In the genomic region with DNA sequence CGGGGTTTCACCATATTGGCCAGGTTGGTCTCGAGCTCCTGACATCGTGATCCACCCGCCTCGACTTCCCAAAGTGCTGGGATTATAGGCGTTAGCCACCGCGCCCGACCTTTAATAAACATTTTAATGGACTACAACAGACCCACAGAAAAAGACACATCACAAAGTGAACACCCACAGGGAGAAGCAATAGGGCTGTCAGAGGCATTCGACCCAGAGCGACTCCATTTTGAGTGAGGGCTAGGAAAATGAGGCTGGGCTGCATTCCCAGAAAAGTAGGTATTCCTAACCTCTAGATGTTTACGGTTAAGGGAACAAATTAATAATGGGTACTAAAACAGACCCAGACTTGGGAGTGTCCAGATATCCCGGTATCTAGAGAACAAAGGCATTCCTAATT, we compare ENCODE assay signal across 8 cellular contexts. TPM values are rescaled to one million over a fixed set of nuclear protein-coding genes. Genes with fewer than 3 reads are reported as not detected.
DNase-seq lines count a peak whose midpoint lies in the region; ATAC-seq and TF ChIP-seq lines count a peak whose summit lies in the region.

No MANE protein-coding gene starts in this region.

- H3K27me3 ChIP-seq in iPS-20b (ENCODE audit: insufficient read depth, low read length) (no peaks in the 10 kb centered on the region), stomach (no peaks in the 10 kb centered on the region)

- no peak for TF ChIP-seq CTCF in stomach (IDR thresholded peaks at IDR 0.05)

- no peaks in the 10 kb centered on the region for H3K9me3 ChIP-seq in iPS-20b (ENCODE audit: insufficient read depth, low read depth, low read length)
- peaks cover 5 to 48% (median 38%) of the 10 kb centered on the region in 4 donors for H3K9me3 ChIP-seq in stomach

- intact Hi-C loops in stomach (cut with DNase I; ENCODE audit: low total_unique reads): no loop called here

- no peak for TF ChIP-seq POLR2A in stomach (IDR thresholded peaks at IDR 0.05)

- no peak for ATAC-seq in activated naive CD8-positive, alpha-beta T cell treated with anti-CD3 and anti-CD28 coated beads, Interleukin-2, amount 10 ng/mL, durations not matched to agents 7 days and 5 days (ENCODE audit: low read depth)
- ATAC-seq in esophagus mucosa (no peak), HG02623 (IDR thresholded peaks at IDR 0.05; ENCODE audit: unreplicated experiment) (no peak)

- POLR2A ChIA-PET in activated naive CD8-positive, alpha-beta T cell treated with anti-CD3 and anti-CD28 coated beads, Interleukin-2, amount 10 ng/mL, durations not matched to agents 7 days and 5 days (lab: Charles Lee): interaction anchor here (0.8 to 1.5 kb wide), 8 partner anchors 10 to 242 kb away, joined by 3 to 14 read pairs (median 4); partner anchors contain the start of genes ZBTB45, ZNF274 and ZNF584

- H3K4me3 Mint-ChIP-seq in T-helper 1 cell treated with Interleukin-12 subunit alpha and Interleukin-12 subunit beta and Interleukin-4 antibody, amounts not matched to agents 30 μg/mL and 1 μg/mL, for 36 hours: peak overlapping the region; percentile 93
- peak overlapping the region; percentile 91 for H3K4me3 Mint-ChIP-seq in activated naive CD8-positive, alpha-beta T cell treated with anti-CD3 and anti-CD28 coated beads, Interleukin-2, amount 10 ng/mL, durations not matched to agents 7 days and 5 days

- H3K9me3 Mint-ChIP-seq in T-helper 1 cell treated with Interleukin-12 subunit alpha and Interleukin-12 subunit beta and Interleukin-4 antibody, amounts not matched to agents 30 μg/mL and 1 μg/mL, for 36 hours: peaks cover 15% of the 10 kb centered on the region
- H3K9me3 Mint-ChIP-seq in activated naive CD8-positive, alpha-beta T cell treated with anti-CD3 and anti-CD28 coated beads, Interleukin-2, amount 10 ng/mL, durations not matched to agents 7 days and 5 days: peaks cover 10% of the 10 kb centered on the region

- H3K4me1 Mint-ChIP-seq in T-helper 1 cell treated with Interleukin-12 subunit alpha and Interleukin-12 subunit beta and Interleukin-4 antibody, amounts not matched to agents 30 μg/mL and 1 μg/mL, for 36 hours (ENCODE audit: low read depth): peaks cover 20% of the 10 kb centered on the region
- peaks cover 19% of the 10 kb centered on the region for H3K4me1 Mint-ChIP-seq in activated naive CD8-positive, alpha-beta T cell treated with anti-CD3 and anti-CD28 coated beads, Interleukin-2, amount 10 ng/mL, durations not matched to agents 7 days and 5 days

- H3K9ac ChIP-seq in iPS-20b (ENCODE audit: low read depth, low read length): peak overlapping the region; percentile 85

- no peak for TF ChIP-seq EP300 in stomach (IDR thresholded peaks at IDR 0.05)

- no peaks in the 10 kb centered on the region for H3K27me3 Mint-ChIP-seq in T-helper 1 cell treated with Interleukin-12 subunit alpha and Interleukin-12 subunit beta and Interleukin-4 antibody, amounts not matched to agents 30 μg/mL and 1 μg/mL, for 36 hours (ENCODE audit: low read depth)
- H3K27me3 Mint-ChIP-seq in activated naive CD8-positive, alpha-beta T cell treated with anti-CD3 and anti-CD28 coated beads, Interleukin-2, amount 10 ng/mL, durations not matched to agents 7 days and 5 days: no peaks in the 10 kb centered on the region

- peaks cover 5% of the 10 kb centered on the region for H3K4me1 ChIP-seq in iPS-20b (ENCODE audit: insufficient read depth, low read length)
- peaks cover 7 to 32% (median 20%) of the 10 kb centered on the region in 4 donors for H3K4me1 ChIP-seq in stomach

- 70 to 80% (median 78%) methylated on average over 13 of the region's 13 CpGs for WGBS in stomach, 5 donors

- H3K36me3 ChIP-seq in iPS-20b (ENCODE audit: insufficient read depth, low read depth, low read length) (peaks cover 31% of the 10 kb centered on the region), stomach (peaks cover 0 to 58% (median 26%) of the 10 kb centered on the region in 4 donors)

- no peak overlapping the region for H3K27ac Mint-ChIP-seq in T-helper 1 cell treated with Interleukin-12 subunit alpha and Interleukin-12 subunit beta and Interleukin-4 antibody, amounts not matched to agents 30 μg/mL and 1 μg/mL, for 36 hours
- peak overlapping the region; percentile 93 for H3K27ac Mint-ChIP-seq in activated naive CD8-positive, alpha-beta T cell treated with anti-CD3 and anti-CD28 coated beads, Interleukin-2, amount 10 ng/mL, durations not matched to agents 7 days and 5 days

- no peak for DNase-seq in T-helper 1 cell
- no peak for DNase-seq in activated naive CD8-positive, alpha-beta T cell treated with anti-CD3 and anti-CD28 coated beads, Interleukin-2, amount 10 ng/mL, durations not matched to agents 7 days and 5 days
- no peak for DNase-seq in stomach
- DNase-seq in inferior parietal cortex (ENCODE audit: extremely low spot score): no peak

- H3K36me3 Mint-ChIP-seq in T-helper 1 cell treated with Interleukin-12 subunit alpha and Interleukin-12 subunit beta and Interleukin-4 antibody, amounts not matched to agents 30 μg/mL and 1 μg/mL, for 36 hours (ENCODE audit: low read depth): peaks cover 55% of the 10 kb centered on the region
- peaks cover 54% of the 10 kb centered on the region for H3K36me3 Mint-ChIP-seq in activated naive CD8-positive, alpha-beta T cell treated with anti-CD3 and anti-CD28 coated beads, Interleukin-2, amount 10 ng/mL, durations not matched to agents 7 days and 5 days

- H3K27ac ChIP-seq in iPS-20b (ENCODE audit: low read length) (no peak overlapping the region), stomach (peak overlapping the region in 4 of 5 donors; percentile 83 to 91 (median 88))

- H3K4me3 ChIP-seq in iPS-20b (ENCODE audit: low read length) (peak overlapping the region; percentile 75), stomach (peak overlapping the region; percentile 63 to 97 (median 84))

RNA-seq across cellular contexts. Expression of gene ZNF8, which starts 1.0 kb away (rescaled TPM):
- total RNA-seq in activated naive CD8-positive, alpha-beta T cell treated with anti-CD3 and anti-CD28 coated beads, Interleukin-2, amount 10 ng/mL, durations not matched to agents 7 days and 5 days: 1 to 10 TPM; 8.6 to 8.9 TPM
- total RNA-seq in stomach (1 to 10 TPM; 1.4 to 9.0 (median 4.9) TPM), esophagus mucosa (2.9 TPM)
- polyA plus RNA-seq in stomach: 1 to 10 TPM in 1 of 3 donors, under 1 TPM in 2; 0.81 to 1.1 (median 0.95) TPM

RNA-seq across cellular contexts. Expression of gene ERVK3-1, which starts 27.4 kb away (rescaled TPM):
- total RNA-seq in activated naive CD8-positive, alpha-beta T cell treated with anti-CD3 and anti-CD28 coated beads, Interleukin-2, amount 10 ng/mL, durations not matched to agents 7 days and 5 days: 10 to 100 TPM; 74.5 to 76.3 TPM
- 10 to 100 TPM; 25.2 to 93.6 (median 48.4) TPM for total RNA-seq in stomach
- polyA plus RNA-seq in stomach: 10 to 100 TPM; 25.0 to 45.1 (median 35.1) TPM
- 18.6 TPM for total RNA-seq in esophagus mucosa

RNA-seq across cellular contexts. Expression of gene ZNF544, which starts 49.0 kb away (rescaled TPM):
- total RNA-seq in activated naive CD8-positive, alpha-beta T cell treated with anti-CD3 and anti-CD28 coated beads, Interleukin-2, amount 10 ng/mL, durations not matched to agents 7 days and 5 days: 10 to 100 TPM; 54.0 to 62.7 TPM
- 10 to 100 TPM in 4 of 5 donors, 1 to 10 TPM in 1; 9.6 to 60.7 (median 34.8) TPM for total RNA-seq in stomach
- polyA plus RNA-seq in stomach: 10 to 100 TPM in 2 of 3 donors, 1 to 10 TPM in 1; 9.5 to 17.7 (median 17.0) TPM
- 20.0 TPM for total RNA-seq in esophagus mucosa

RNA-seq across cellular contexts. Expression of gene ZSCAN22, which starts 49.0 kb away (rescaled TPM):
- total RNA-seq in activated naive CD8-positive, alpha-beta T cell treated with anti-CD3 and anti-CD28 coated beads, Interleukin-2, amount 10 ng/mL, durations not matched to agents 7 days and 5 days: 1 to 10 TPM; 6.3 TPM
- 1 to 10 TPM in 3 of 5 donors, under 1 TPM in 1, not detected in 1; 0.45 to 5.2 (median 1.6) TPM for total RNA-seq in stomach
- 1 to 10 TPM in 1 of 3 donors, under 1 TPM in 2; 0.75 to 1.4 (median 0.83) TPM for polyA plus RNA-seq in stomach
- total RNA-seq in esophagus mucosa: 2.5 TPM
